ENCODE assay signal across 1 cellular context in genomic region chr11:104011031-104011430, GRCh38.
TF ChIP-seq lines count a peak whose summit lies in the region.

No MANE protein-coding gene starts in this region.

TF ChIP-seq in IMR-90, 13 proteins besides CTCF, POLR2A, EP300 and RAD21 (continued from another document):
- TF ChIP-seq, protein P1, sequence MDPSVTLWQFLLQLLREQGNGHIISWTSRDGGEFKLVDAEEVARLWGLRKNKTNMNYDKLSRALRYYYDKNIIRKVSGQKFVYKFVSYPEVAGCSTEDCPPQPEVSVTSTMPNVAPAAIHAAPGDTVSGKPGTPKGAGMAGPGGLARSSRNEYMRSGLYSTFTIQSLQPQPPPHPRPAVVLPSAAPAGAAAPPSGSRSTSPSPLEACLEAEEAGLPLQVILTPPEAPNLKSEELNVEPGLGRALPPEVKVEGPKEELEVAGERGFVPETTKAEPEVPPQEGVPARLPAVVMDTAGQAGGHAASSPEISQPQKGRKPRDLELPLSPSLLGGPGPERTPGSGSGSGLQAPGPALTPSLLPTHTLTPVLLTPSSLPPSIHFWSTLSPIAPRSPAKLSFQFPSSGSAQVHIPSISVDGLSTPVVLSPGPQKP (IDR thresholded peaks at IDR 0.05; ENCODE audit: borderline replicate concordance, low read depth, low read length), result no peak
- TF ChIP-seq RCOR1 (IDR thresholded peaks at IDR 0.05; ENCODE audit: insufficient replicate concordance, low read length), result no peak
- no peak for TF ChIP-seq MAFK (IDR thresholded peaks at IDR 0.05; ENCODE audit: low read depth, low read length)
- TF ChIP-seq USF2 (IDR thresholded peaks at IDR 0.05; ENCODE audit: low read depth, low read length), result no peak
- no peak for TF ChIP-seq MAZ (IDR thresholded peaks at IDR 0.05; ENCODE audit: borderline replicate concordance, low read depth, low read length)
- TF ChIP-seq MXI1 (IDR thresholded peaks at IDR 0.05; ENCODE audit: borderline replicate concordance, low read depth, low read length), result no peak
TF ChIP-seq in IMR-90: peak in this region for 0.
